ENCODE assay signal across 8 cellular contexts in genomic region chr6:16332175-16332542, GRCh38.
A peak's percentile ranks its signal among the peaks of the same experiment; 100 is the strongest.
DNase-seq lines count a peak whose midpoint lies in the region; ATAC-seq, FAIRE-seq and TF ChIP-seq lines count a peak whose summit lies in the region.

No MANE protein-coding gene starts in this region.

- WGBS in transverse colon (ENCODE audit: low coverage in 1 of 2), 2 donors, result 6% methylated on average over 7 of the region's 7 CpGs; no CpG with 5 or more reads in 1 of the 2 donors

- H3K4me1 ChIP-seq in RWPE2 (ENCODE audit: insufficient read depth, poor library complexity, severe bottlenecking) (peaks cover 43% of the 10 kb centered on the region), osteoblast (ENCODE audit: insufficient read depth, low read length) (peaks cover 49% of the 10 kb centered on the region), transverse colon (peaks cover 9 to 31% (median 15%) of the 10 kb centered on the region in 4 donors)

- TF ChIP-seq EP300 in transverse colon (IDR thresholded peaks at IDR 0.05; ENCODE audit: low read depth), result no peak

- TF ChIP-seq CTCF in RWPE2 (IDR thresholded peaks at IDR 0.05; ENCODE audit: poor library complexity, severe bottlenecking), result peak; percentile 89
- TF ChIP-seq CTCF in osteoblast (IDR thresholded peaks at IDR 0.05; ENCODE audit: extremely low read depth, low read depth, low read length), result peak; percentile 96
- TF ChIP-seq CTCF in transverse colon (IDR thresholded peaks at IDR 0.05), result peak; percentile 91 to 93 (median 92)

- TF ChIP-seq POLR2A in transverse colon (IDR thresholded peaks at IDR 0.05), result no peak

- peaks cover 4% of the 10 kb centered on the region for H4K20me1 ChIP-seq in osteoblast (ENCODE audit: insufficient read depth, low read length)

- H2AFZ ChIP-seq in osteoblast (ENCODE audit: low read length), result no peak overlapping the region

- intact Hi-C loops in transverse colon (cut with DNase I; ENCODE audit: low total_unique reads), result loop anchor here (5.0 kb wide), 1 partner anchor 430 kb away; the partner anchor contains the start of gene ATXN1

- no peaks in the 10 kb centered on the region for H3K79me2 ChIP-seq in osteoblast (ENCODE audit: insufficient read depth, low read length)

- H3K4me3 ChIP-seq in RWPE2 (ENCODE audit: severe bottlenecking), result no peak overlapping the region
- H3K4me3 ChIP-seq in osteoblast (ENCODE audit: insufficient read depth, low read length), result peak overlapping the region; percentile 35
- no peak overlapping the region for H3K4me3 ChIP-seq in transverse colon

- H3K27me3 ChIP-seq in RWPE2 (ENCODE audit: insufficient read depth, poor library complexity, severe bottlenecking), result no peaks in the 10 kb centered on the region
- H3K27me3 ChIP-seq in osteoblast (ENCODE audit: insufficient read depth, low read length), result no peaks in the 10 kb centered on the region
- H3K27me3 ChIP-seq in transverse colon, result no peaks in the 10 kb centered on the region

- peak overlapping the region; percentile 73 for H3K4me2 ChIP-seq in osteoblast (ENCODE audit: insufficient read depth, low read length)

- ATAC-seq in RWPE2 (ENCODE audit: low read depth), result peak; percentile 43

- H3K27ac ChIP-seq in RWPE2 (ENCODE audit: poor library complexity, severe bottlenecking), result no peak overlapping the region
- peak overlapping the region; percentile 64 for H3K27ac ChIP-seq in osteoblast (ENCODE audit: low read depth, low read length)
- peak overlapping the region in 3 of 4 donors; percentile 6 to 33 (median 26) for H3K27ac ChIP-seq in transverse colon

- DNase-seq in GF-D8 (lab: John Stamatoyannopoulos, UW), result peak; percentile 38
- DNase-seq in GOT3 (lab: John Stamatoyannopoulos, UW), result peak; percentile 24
- peak; percentile 75 to 83 for DNase-seq in Kasumi-1 (lab: John Stamatoyannopoulos, UW)
- DNase-seq in RWPE2 (ENCODE audit: low spot score), result no peak
- peak; percentile 62 for DNase-seq in activated effector memory CD4-positive, alpha-beta T cell treated with Interleukin-2 at 50 U/mL for 16 hours
- peak; percentile 71 to 72 for DNase-seq in frontal cortex (ENCODE audit: low spot score in 2 of 2)
- peak; percentile 92 for DNase-seq in osteoblast (ENCODE audit: insufficient read length, low spot score, missing footprints)
- DNase-seq in transverse colon, result peak; percentile 87

- in situ Hi-C loops in transverse colon (cut with MboI; ENCODE audit: low pct_ligation_motif_present in 1 of 4, low pct_unique_long_range_greater_than_20kb in 1 of 4, low sequenced_read_pairs in 3 of 4), result loop anchor here (5.0 to 25.0 kb wide), 9 partner anchors 73 to 633 kb away; partner anchors contain the start of gene ATXN1 (in 2 of the 4)

- peak; percentile 19 for FAIRE-seq in frontal cortex (lab: Jason Lieb, UNC)

- H3K9me3 ChIP-seq in RWPE2 (ENCODE audit: severe bottlenecking) (no peaks in the 10 kb centered on the region), osteoblast (ENCODE audit: low read depth, low read length) (no peaks in the 10 kb centered on the region), transverse colon (no peaks in the 10 kb centered on the region)

- H3K36me3 ChIP-seq in RWPE2 (ENCODE audit: low read depth) (no peaks in the 10 kb centered on the region), osteoblast (ENCODE audit: insufficient read depth, low read length) (no peaks in the 10 kb centered on the region), transverse colon (peaks cover 0 to 2% (median 0%) of the 10 kb centered on the region in 4 donors)
